Comparison of ENCODE assay signal across 14 cellular contexts in genomic region chr21:39114871-39115658, GRCh38.
DNase-seq lines count a peak whose midpoint lies in the region; ATAC-seq, FAIRE-seq and TF ChIP-seq lines count a peak whose summit lies in the region.
"Had no signal": no experiment of that assay in that cellular context is flagged by ENCODE, and none has a peak within 500 bp of the region (broad histone marks: within the 10 kb centered on the region; RNA-seq: fewer than 3 reads in every experiment).

No MANE protein-coding gene starts in this region.

- no peak overlapping the region for H3K4me3 Mint-ChIP-seq in activated T-helper 1 cell treated with anti-CD3 and anti-CD28 coated beads, Interleukin-12 subunit alpha, Interleukin-12 subunit beta, Interleukin-2, Interleukin-4 antibody, amounts not matched to agents 30 ng/mL and 10 ng/mL and 1 ng/mL, durations not matched to agents 14 hours and 24 hours and 36 hours
- H3K4me3 Mint-ChIP-seq: naive thymus-derived CD8-positive, alpha-beta T cell; stimulated activated naive CD8-positive, alpha-beta T cell treated with anti-CD3 and anti-CD28 coated beads, Interleukin-15, Interleukin-2, amounts not matched to agents 100 ng/mL and 50 ng/mL, for 24 hours had no signal

- no peak for TF ChIP-seq POLR2A in GM12891 (IDR thresholded peaks at IDR 0.05; ENCODE audit: low read depth, low read length)

- H3K27ac ChIP-seq in AG04450 (ENCODE audit: low read depth, low read length), result peak overlapping the region; percentile 31
- no peak overlapping the region for H3K27ac ChIP-seq in keratinocyte (ENCODE audit: control insufficient read depth, insufficient read depth, low read length)
- H3K27ac ChIP-seq: BLaER1 treated with 17β-estradiol and CSF1 and Interleukin-3, amounts not matched to agents 10 nM and 100 nM had no signal

- CTCF ChIA-PET in AG04450 (lab: Charles Lee), result interaction anchor here (1.2 to 1.3 kb wide), 2 partner anchors 11 to 23 kb away, joined by 3 to 4 read pairs; no protein-coding TSS in a partner anchor

- H4K20me1 ChIP-seq in keratinocyte (ENCODE audit: control insufficient read depth, extremely low read depth, insufficient read depth, low read length), result no peaks in the 10 kb centered on the region
- H4K20me1 ChIP-seq: BLaER1 treated with 17β-estradiol and CSF1 and Interleukin-3, amounts not matched to agents 10 nM and 100 nM had no signal

- no peak for ATAC-seq in GM19328 (IDR thresholded peaks at IDR 0.05; ENCODE audit: unreplicated experiment)
- ATAC-seq: naive thymus-derived CD8-positive, alpha-beta T cell; sciatic nerve had no signal

- in situ Hi-C loops in astrocyte of the cerebellum (cut with HindIII; ENCODE audit: low sequenced_read_pairs), result loop anchor here (5.0 kb wide), 1 partner anchor 293 kb away; no protein-coding TSS in a partner anchor

- H3K4me1 Mint-ChIP-seq in activated T-helper 1 cell treated with anti-CD3 and anti-CD28 coated beads, Interleukin-12 subunit alpha, Interleukin-12 subunit beta, Interleukin-2, Interleukin-4 antibody, amounts not matched to agents 30 ng/mL and 10 ng/mL and 1 ng/mL, durations not matched to agents 14 hours and 24 hours and 36 hours (ENCODE audit: low read depth), result no peaks in the 10 kb centered on the region
- H3K4me1 Mint-ChIP-seq: naive thymus-derived CD8-positive, alpha-beta T cell had no signal

- intact Hi-C loops in activated T-helper 1 cell treated with anti-CD3 and anti-CD28 coated beads, Interleukin-12 subunit alpha, Interleukin-12 subunit beta, Interleukin-2, Interleukin-4 antibody, amounts not matched to agents 30 ng/mL and 10 ng/mL and 1 ng/mL, durations not matched to agents 14 hours and 24 hours and 36 hours (cut with micrococcal nuclease), result no loop called here

- DNase-seq in AG04450 (ENCODE audit: low read depth, low spot score), result no peak
- DNase-seq in HT1080 (ENCODE audit: low read depth), result peak; percentile 81
- DNase-seq in astrocyte of the cerebellum (ENCODE audit: low read depth), result peak; percentile 69
- DNase-seq in keratinocyte (ENCODE audit: low read depth, low spot score), result no peak
- no peak for DNase-seq in GM12891 (ENCODE audit: insufficient read length, low spot score)
- DNase-seq in activated T-helper 1 cell treated with anti-CD3 and anti-CD28 coated beads, Interleukin-12 subunit alpha, Interleukin-12 subunit beta, Interleukin-2, Interleukin-4 antibody, amounts not matched to agents 30 ng/mL and 10 ng/mL and 1 ng/mL, durations not matched to agents 14 hours and 24 hours and 36 hours (ENCODE audit: low spot score), result no peak
- no peak for DNase-seq in NCI-H2171 treated with DMSO at 0.1 percent for 48 hours (lab: John Stamatoyannopoulos, UW)
- DNase-seq: naive thymus-derived CD8-positive, alpha-beta T cell; NCI-H1048 had no signal

- H3K79me2 ChIP-seq in keratinocyte (ENCODE audit: control insufficient read depth, insufficient read depth, low read length), result no peaks in the 10 kb centered on the region

- H3K4me2 ChIP-seq in keratinocyte (ENCODE audit: control insufficient read depth, extremely low read depth, insufficient read depth, low read depth, low read length), result no peak overlapping the region
- H3K4me2 ChIP-seq: BLaER1 treated with 17β-estradiol and CSF1 and Interleukin-3, amounts not matched to agents 10 nM and 100 nM had no signal

- H3K36me3 ChIP-seq in keratinocyte (ENCODE audit: control insufficient read depth in 2 of 2, extremely low read depth in 1 of 2, insufficient read depth in 2 of 2, low read length in 2 of 2), result no peaks in the 10 kb centered on the region
- H3K36me3 ChIP-seq: BLaER1 treated with 17β-estradiol and CSF1 and Interleukin-3, amounts not matched to agents 10 nM and 100 nM had no signal

- no peak overlapping the region for H3K9ac ChIP-seq in keratinocyte (ENCODE audit: control insufficient read depth, extremely low read depth, insufficient read depth, low read length)
- H3K9ac ChIP-seq: BLaER1 treated with 17β-estradiol and CSF1 and Interleukin-3, amounts not matched to agents 10 nM and 100 nM had no signal

- no peaks in the 10 kb centered on the region; the same call in 1 of the 2 replicates for H3K9me3 ChIP-seq in AG04450 (ENCODE audit: control insufficient read depth, insufficient read depth, low read length)
- H3K9me3 ChIP-seq in keratinocyte (ENCODE audit: control insufficient read depth, low read depth, low read length), result no peaks in the 10 kb centered on the region

- no peaks in the 10 kb centered on the region for H3K36me3 Mint-ChIP-seq in activated T-helper 1 cell treated with anti-CD3 and anti-CD28 coated beads, Interleukin-12 subunit alpha, Interleukin-12 subunit beta, Interleukin-2, Interleukin-4 antibody, amounts not matched to agents 30 ng/mL and 10 ng/mL and 1 ng/mL, durations not matched to agents 14 hours and 24 hours and 36 hours (ENCODE audit: low read depth)
- H3K36me3 Mint-ChIP-seq: naive thymus-derived CD8-positive, alpha-beta T cell had no signal

- H3K9me1 ChIP-seq in keratinocyte (ENCODE audit: control insufficient read depth, extremely low read depth, insufficient read depth, low read length), result no peaks in the 10 kb centered on the region

- dilution Hi-C loops in keratinocyte (cut with MboI; ENCODE audit: extremely low pct_ligation_motif_present, low sequenced_read_pairs), result no loop called here

- no peak overlapping the region for H2AFZ ChIP-seq in keratinocyte (ENCODE audit: control insufficient read depth, low read length)

- H3K4me3 ChIP-seq in AG04450 (ENCODE audit: low read depth, low read length) (no peak overlapping the region), astrocyte of the cerebellum (ENCODE audit: low read depth, low read length) (no peak overlapping the region), keratinocyte (ENCODE audit: control insufficient read depth in 2 of 3, extremely low read depth in 1 of 3, insufficient read depth in 2 of 3, low read depth in 1 of 3, low read length in 3 of 3) (no peak overlapping the region)
- H3K4me3 ChIP-seq: BLaER1 treated with 17β-estradiol and CSF1 and Interleukin-3, amounts not matched to agents 10 nM and 100 nM had no signal

- H3K27me3 ChIP-seq in AG04450 (ENCODE audit: control insufficient read depth, insufficient read depth, low read length) (no peaks in the 10 kb centered on the region), keratinocyte (ENCODE audit: control insufficient read depth, extremely low read depth, insufficient read depth, low read length) (no peaks in the 10 kb centered on the region)

- POLR2A ChIA-PET in AG04450 (lab: Yijun Ruan, JAX), result interaction anchor here (1.0 to 1.6 kb wide), 2 partner anchors 10 to 300 kb away, joined by 3 to 4 read pairs; no protein-coding TSS in a partner anchor

- TF ChIP-seq CTCF in AG04450 (IDR thresholded peaks at IDR 0.05; ENCODE audit: low read depth, low read length), result no peak
- no peak for TF ChIP-seq CTCF in astrocyte of the cerebellum (IDR thresholded peaks at IDR 0.05; ENCODE audit: low read depth, low read length, missing control alignments)
- TF ChIP-seq CTCF in keratinocyte (optimal IDR thresholded peaks at IDR 0.05 in 1 of 3, IDR thresholded peaks at IDR 0.05 in 1 of 3, conservative IDR thresholded peaks at IDR 0.05 in 1 of 3; ENCODE audit: extremely low read depth in 1 of 3, insufficient read depth in 2 of 3, low read length in 3 of 3), result no peak

- peaks cover 16% of the 10 kb centered on the region for H3K27me3 Mint-ChIP-seq in activated T-helper 1 cell treated with anti-CD3 and anti-CD28 coated beads, Interleukin-12 subunit alpha, Interleukin-12 subunit beta, Interleukin-2, Interleukin-4 antibody, amounts not matched to agents 30 ng/mL and 10 ng/mL and 1 ng/mL, durations not matched to agents 14 hours and 24 hours and 36 hours (ENCODE audit: insufficient read depth)
- H3K27me3 Mint-ChIP-seq: stimulated activated naive CD8-positive, alpha-beta T cell treated with anti-CD3 and anti-CD28 coated beads, Interleukin-15, Interleukin-2, amounts not matched to agents 100 ng/mL and 50 ng/mL, for 24 hours had no signal

- H3K4me1 ChIP-seq in keratinocyte (ENCODE audit: control insufficient read depth, extremely low read depth, insufficient read depth, low read length), result no peaks in the 10 kb centered on the region

- H3K27ac Mint-ChIP-seq in activated T-helper 1 cell treated with anti-CD3 and anti-CD28 coated beads, Interleukin-12 subunit alpha, Interleukin-12 subunit beta, Interleukin-2, Interleukin-4 antibody, amounts not matched to agents 30 ng/mL and 10 ng/mL and 1 ng/mL, durations not matched to agents 14 hours and 24 hours and 36 hours, result no peak overlapping the region
- H3K27ac Mint-ChIP-seq: naive thymus-derived CD8-positive, alpha-beta T cell; stimulated activated naive CD8-positive, alpha-beta T cell treated with anti-CD3 and anti-CD28 coated beads, Interleukin-15, Interleukin-2, amounts not matched to agents 100 ng/mL and 50 ng/mL, for 24 hours had no signal

- no peaks in the 10 kb centered on the region for H3K9me3 Mint-ChIP-seq in activated T-helper 1 cell treated with anti-CD3 and anti-CD28 coated beads, Interleukin-12 subunit alpha, Interleukin-12 subunit beta, Interleukin-2, Interleukin-4 antibody, amounts not matched to agents 30 ng/mL and 10 ng/mL and 1 ng/mL, durations not matched to agents 14 hours and 24 hours and 36 hours
- H3K9me3 Mint-ChIP-seq: naive thymus-derived CD8-positive, alpha-beta T cell; stimulated activated naive CD8-positive, alpha-beta T cell treated with anti-CD3 and anti-CD28 coated beads, Interleukin-15, Interleukin-2, amounts not matched to agents 100 ng/mL and 50 ng/mL, for 24 hours had no signal

- FAIRE-seq in keratinocyte (lab: Jason Lieb, UNC) (peak; percentile 51), GM12891 (lab: Jason Lieb, UNC) (no peak)
- FAIRE-seq: G401.6 had no signal

TF ChIP-seq in GM12891, 5 proteins besides CTCF, POLR2A, EP300 and RAD21:
- TF ChIP-seq POU2F2 (IDR thresholded peaks at IDR 0.05; ENCODE audit: low read depth, low read length), result no peak
- TF ChIP-seq TAF1 (IDR thresholded peaks at IDR 0.05; ENCODE audit: low read depth, low read length), result no peak
- no peak for TF ChIP-seq POLR2AphosphoS5 (IDR thresholded peaks at IDR 0.05; ENCODE audit: low read depth, low read length)
- no peak for TF ChIP-seq PAX5 (IDR thresholded peaks at IDR 0.05; ENCODE audit: insufficient read depth, low read length, severe bottlenecking)
- no peak for TF ChIP-seq SPI1 (IDR thresholded peaks at IDR 0.05; ENCODE audit: low read depth, low read length)
TF ChIP-seq in GM12891: peak in this region for 0.

Comparison
In these comparisons a context has a peak if more than half of its experiments do, and no peak if none do; other contexts are left out.
1. DNase-seq: peak in HT1080 (single experiment) and astrocyte of the cerebellum (single experiment); none in AG04450 (single experiment), keratinocyte (single experiment), GM12891 (single experiment), activated T-helper 1 cell treated with anti-CD3 and anti-CD28 coated beads, Interleukin-12 subunit alpha, Interleukin-12 subunit beta, Interleukin-2, Interleukin-4 antibody, amounts not matched to agents 30 ng/mL and 10 ng/mL and 1 ng/mL, durations not matched to agents 14 hours and 24 hours and 36 hours (single experiment) and NCI-H2171 treated with DMSO at 0.1 percent for 48 hours (single experiment).